Comparison of ENCODE assay signal across 10 cellular contexts in genomic region chr13:28012896-28013295, GRCh38. TPM values are rescaled to one million over a fixed set of nuclear protein-coding genes. Genes with fewer than 3 reads are reported as not detected.
DNase-seq lines count a peak whose midpoint lies in the region; ATAC-seq and TF ChIP-seq lines count a peak whose summit lies in the region.
"Had no signal": no experiment of that assay in that cellular context is flagged by ENCODE, and none has a peak within 500 bp of the region (broad histone marks: within the 10 kb centered on the region; RNA-seq: fewer than 3 reads in every experiment).

No MANE protein-coding gene starts in this region.

- peaks cover 12% of the 10 kb centered on the region for H3K4me1 ChIP-seq in KMS-11 (ENCODE audit: low read depth, poor library complexity, severe bottlenecking)
- H3K4me1 ChIP-seq in breast epithelium = no peaks in the 10 kb centered on the region

- no peaks in the 10 kb centered on the region for H4K20me1 ChIP-seq in KMS-11 (ENCODE audit: insufficient read depth)

- no peaks in the 10 kb centered on the region for H3K79me2 ChIP-seq in KMS-11 (ENCODE audit: insufficient read depth, low read depth)

- H3K4me3 ChIP-seq in GM12864 (ENCODE audit: low read depth, low read length) (no peak overlapping the region), KMS-11 (IDR thresholded peaks at IDR 0.05; ENCODE audit: insufficient read depth, low read depth, low read length) (no peak overlapping the region), coronary artery (no peak overlapping the region), breast epithelium (no peak overlapping the region)
- H3K4me3 ChIP-seq: dorsolateral prefrontal cortex had no signal

- no peak overlapping the region for H2AFZ ChIP-seq in KMS-11 (ENCODE audit: low read depth)

- peak overlapping the region; percentile 3; the same call in 1 of the 2 replicates for H3K4me2 ChIP-seq in KMS-11

- no peaks in the 10 kb centered on the region for H3K9me3 ChIP-seq in breast epithelium

- TF ChIP-seq POLR2A in breast epithelium (IDR thresholded peaks at IDR 0.05) = no peak

- no peak overlapping the region for H3K9ac ChIP-seq in KMS-11

- no peak overlapping the region for H3K27ac ChIP-seq in KMS-11
- H3K27ac ChIP-seq in coronary artery = no peak overlapping the region
- no peak overlapping the region for H3K27ac ChIP-seq in breast epithelium
- H3K27ac ChIP-seq: dorsolateral prefrontal cortex had no signal

- TF ChIP-seq CTCF in GM12864 (IDR thresholded peaks at IDR 0.05; ENCODE audit: low read depth, low read length, missing control alignments) (no peak), KMS-11 (conservative IDR thresholded peaks at IDR 0.05; ENCODE audit: low read depth, low read length) (no peak), coronary artery (IDR thresholded peaks at IDR 0.05) (no peak), breast epithelium (IDR thresholded peaks at IDR 0.05) (no peak)

- no peaks in the 10 kb centered on the region for H3K27me3 ChIP-seq in KMS-11 (ENCODE audit: insufficient read depth, low read depth)
- peaks cover 0 to 5% of the 10 kb centered on the region in 2 donors for H3K27me3 ChIP-seq in breast epithelium

- H3K36me3 ChIP-seq in KMS-11 (ENCODE audit: insufficient read depth) (no peaks in the 10 kb centered on the region), breast epithelium (no peaks in the 10 kb centered on the region)

- intact Hi-C loops in breast epithelium (cut with DNase I; ENCODE audit: low total_unique reads) = no loop called here

- peak; percentile 93 for ATAC-seq in GM19351 (IDR thresholded peaks at IDR 0.05; ENCODE audit: unreplicated experiment)
- ATAC-seq in HG02870 (IDR thresholded peaks at IDR 0.05; ENCODE audit: unreplicated experiment) = peak; percentile 78

- peak; percentile 69 for DNase-seq in GM12864 (ENCODE audit: low read depth)
- DNase-seq in coronary artery (ENCODE audit: low spot score) = no peak
- DNase-seq in DMS79 (lab: John Stamatoyannopoulos, UW) = no peak
- no peak for DNase-seq in breast epithelium (ENCODE audit: low spot score in 2 of 2)
- DNase-seq in NCI-H2227 (lab: John Stamatoyannopoulos, UW; ENCODE audit: unreplicated experiment) = no peak
- DNase-seq: dorsolateral prefrontal cortex, NCI-H526 had no signal

RNA-seq across cellular contexts. Expression of gene URAD, which starts 24.4 kb away (rescaled TPM):
- 1 to 10 TPM in 1 of 3 donors, under 1 TPM in 1, not detected in 1; 0.32 to 1.3 TPM for total RNA-seq in breast epithelium

RNA-seq across cellular contexts. Expression of gene CDX2, which starts 43.8 kb away (rescaled TPM):
- total RNA-seq in breast epithelium = under 1 TPM in 1 of 3 donors, not detected in 2; 0.33 TPM
